In the genomic region with DNA sequence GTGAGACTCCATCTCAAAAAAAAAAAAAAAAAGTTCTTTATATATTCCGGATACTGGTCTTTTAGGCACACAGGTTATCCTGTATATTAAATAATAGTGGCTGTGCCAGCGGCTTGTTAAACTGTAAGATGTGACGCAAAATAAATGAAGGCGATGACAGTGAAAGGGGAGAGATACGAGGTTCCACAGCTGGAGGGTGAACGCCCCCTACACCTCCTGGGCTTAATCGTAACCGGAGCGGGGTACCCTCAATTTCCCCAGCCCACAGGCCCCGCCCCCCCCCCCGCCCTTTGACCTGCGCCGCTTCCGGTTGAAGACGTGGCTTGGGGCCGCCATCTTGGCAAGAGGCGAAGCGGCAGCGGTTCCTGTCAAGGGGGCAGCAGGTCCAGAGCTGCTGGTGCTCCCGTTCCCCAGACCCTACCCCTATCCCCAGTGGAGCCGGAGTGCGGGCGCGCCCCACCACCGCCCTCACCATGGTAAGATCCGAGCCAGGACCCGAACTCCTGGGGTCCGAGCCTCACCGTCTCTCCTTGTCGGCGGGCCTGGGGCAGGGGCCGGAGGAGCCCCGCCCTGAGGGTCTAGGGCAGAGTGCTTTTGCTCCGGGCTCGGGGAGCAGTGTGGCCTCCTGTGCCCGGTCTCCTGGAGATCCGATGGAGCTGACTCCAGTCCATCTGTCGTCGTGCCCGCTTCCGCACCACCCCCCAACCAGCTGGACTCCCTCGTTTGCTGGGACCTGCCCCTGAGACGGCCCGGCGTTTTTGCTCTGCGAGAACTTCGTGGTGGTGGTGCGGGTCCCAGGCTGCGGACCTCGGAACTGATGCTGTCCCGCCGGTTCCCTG, we compare ENCODE assay signal across 8 cellular contexts. TPM values are rescaled to one million over a fixed set of nuclear protein-coding genes. Genes with fewer than 3 reads are reported as not detected.
DNase-seq lines count a peak whose midpoint lies in the region; ATAC-seq, FAIRE-seq and TF ChIP-seq lines count a peak whose summit lies in the region.

Gene ARCN1 (plus strand): TSS at position 335 of the 839 bp plus-strand sequence. CDS start 139 bp downstream, at position 474.

- peak within 1 kb of the TSS; percentile 73 to 98 (median 90) for H3K4me2 ChIP-seq in BLaER1 treated with 17β-estradiol and CSF1 and Interleukin-3, amounts not matched to agents 10 nM and 100 nM
- peak within 1 kb of the TSS; percentile 91 for H3K4me2 ChIP-seq in OCI-LY3 (ENCODE audit: low read length)

- intact Hi-C loops in mucosa of descending colon (cut with DNase I, micrococcal nuclease), result no loop called here

- H3K4me1 ChIP-seq in BLaER1 treated with 17β-estradiol and CSF1 and Interleukin-3, amounts not matched to agents 10 nM and 100 nM, result peaks cover 24 to 44% (median 31%) of the 10 kb centered on the region in 10 experiments
- peaks cover 26% of the 10 kb centered on the region for H3K4me1 ChIP-seq in OCI-LY3 (ENCODE audit: low read length)
- H3K4me1 ChIP-seq in mucosa of descending colon (ENCODE audit: low read depth), result peaks cover 18% of the 10 kb centered on the region

- H3K9ac ChIP-seq in BLaER1 treated with 17β-estradiol and CSF1 and Interleukin-3, amounts not matched to agents 10 nM and 100 nM, result peak within 1 kb of the TSS; percentile 92 to 99 (median 97)
- H3K9ac ChIP-seq in OCI-LY3 (ENCODE audit: low read length), result peak within 1 kb of the TSS; percentile 99

- ATAC-seq in GM19397 (IDR thresholded peaks at IDR 0.05; ENCODE audit: unreplicated experiment) (peak; percentile 72), mucosa of descending colon (peak; percentile 94)

- no peak for FAIRE-seq in HTR-8/SVneo (lab: Jason Lieb, UNC)

- H3K9me3 ChIP-seq in BLaER1 treated with 17β-estradiol and CSF1 and Interleukin-3, amounts not matched to agents 10 nM and 100 nM (replicated peaks in 1 of 11), result no peaks in the 10 kb centered on the region
- H3K9me3 ChIP-seq in OCI-LY3 (ENCODE audit: insufficient read depth, low read length) (no peaks in the 10 kb centered on the region), mucosa of descending colon (no peaks in the 10 kb centered on the region)

- H4K20me1 ChIP-seq in BLaER1 treated with 17β-estradiol and CSF1 and Interleukin-3, amounts not matched to agents 10 nM and 100 nM, result peaks cover 39 to 48% (median 43%) of the 10 kb centered on the region in 11 experiments
- peaks cover 44% of the 10 kb centered on the region for H4K20me1 ChIP-seq in OCI-LY3 (ENCODE audit: insufficient read depth, low read length)

- DNase-seq in HTR-8/SVneo (ENCODE audit: insufficient read length, low spot score) (peak; percentile 82), activated T-cell treated with anti-CD3 and anti-CD28 coated beads for 48 hours (ENCODE audit: low read depth) (peak; percentile 72), epithelial cell of proximal tubule (ENCODE audit: low read depth) (no peak), mucosa of descending colon (peak; percentile 77 to 90 (median 85))
- DNase-seq in stimulated activated CD8-positive, alpha-beta memory T cell treated with anti-CD3 and anti-CD28 coated beads, Interleukin-4, amount 100 ng/mL, for 1 hour (ENCODE audit: low read depth in 2 of 2, low spot score in 1 of 2), result peak; percentile 48 to 61

- H2AFZ ChIP-seq in OCI-LY3 (ENCODE audit: low read depth, low read length), result peak within 1 kb of the TSS; percentile 93

- H3K4me3 ChIP-seq in BLaER1 treated with 17β-estradiol and CSF1 and Interleukin-3, amounts not matched to agents 10 nM and 100 nM, result peak within 1 kb of the TSS; percentile 85 to 100 (median 96)
- H3K4me3 ChIP-seq in OCI-LY3 (ENCODE audit: low read length) (peak within 1 kb of the TSS; percentile 98), epithelial cell of proximal tubule (ENCODE audit: low read depth, low read length) (peak within 1 kb of the TSS; percentile 99), mucosa of descending colon (peak within 1 kb of the TSS; percentile 97)

- TF ChIP-seq CTCF in OCI-LY3 (IDR thresholded peaks at IDR 0.05; ENCODE audit: low read depth, low read length) (no peak), epithelial cell of proximal tubule (conservative IDR thresholded peaks at IDR 0.05; ENCODE audit: low read depth, low read length) (no peak), mucosa of descending colon (IDR thresholded peaks at IDR 0.05) (no peak)

- peaks cover 51% of the 10 kb centered on the region for H3K79me2 ChIP-seq in OCI-LY3 (ENCODE audit: low read length)

- H3K27me3 ChIP-seq in BLaER1 treated with 17β-estradiol and CSF1 and Interleukin-3, amounts not matched to agents 10 nM and 100 nM, result no peaks in the 10 kb centered on the region
- no peaks in the 10 kb centered on the region for H3K27me3 ChIP-seq in OCI-LY3 (ENCODE audit: low read depth, low read length)

- H3K36me3 ChIP-seq in BLaER1 treated with 17β-estradiol and CSF1 and Interleukin-3, amounts not matched to agents 10 nM and 100 nM, result peaks cover 8 to 22% (median 11%) of the 10 kb centered on the region in 11 experiments
- H3K36me3 ChIP-seq in OCI-LY3 (replicated peaks; ENCODE audit: low read depth, low read length) (peaks cover 12% of the 10 kb centered on the region), mucosa of descending colon (ENCODE audit: low read depth) (no peaks in the 10 kb centered on the region)

- peak within 1 kb of the TSS; percentile 92 to 98 (median 97) for H3K27ac ChIP-seq in BLaER1 treated with 17β-estradiol and CSF1 and Interleukin-3, amounts not matched to agents 10 nM and 100 nM
- H3K27ac ChIP-seq in OCI-LY3 (ENCODE audit: low read length), result peak within 1 kb of the TSS; percentile 80

RNA-seq across cellular contexts. Expression of gene ARCN1, which starts in this region (rescaled TPM):
- 88.7 and 111 TPM in 2 replicates for total RNA-seq in epithelial cell of proximal tubule
- total RNA-seq in mucosa of descending colon, result 100 to 1,000 TPM; 126 to 134 (median 130) TPM
